In genomic region chr1:224616761-224617409, GRCh38 we compare ENCODE assay signal across 8 cellular contexts. TPM values are rescaled to one million over a fixed set of nuclear protein-coding genes. Genes with fewer than 3 reads are reported as not detected.
DNase-seq lines count a peak whose midpoint lies in the region; TF ChIP-seq lines count a peak whose summit lies in the region.

No MANE protein-coding gene starts in this region.

- H2AFZ ChIP-seq in ACC112 (ENCODE audit: low read length, unreplicated experiment) = peak overlapping the region; percentile 72
- no peak overlapping the region for H2AFZ ChIP-seq in H9 (ENCODE audit: low read length)

- peaks cover 15 to 22% of the 10 kb centered on the region in 2 experiments for H3K4me1 Mint-ChIP-seq in H9

- H3K18ac ChIP-seq in H9 (ENCODE audit: insufficient read length, low read depth, low read length) (no peak overlapping the region), mesendoderm (ENCODE audit: low read length) (peak overlapping the region; percentile 2)

- H2BK5ac ChIP-seq in H9 (ENCODE audit: insufficient read length, low read length) (no peak overlapping the region), mesendoderm (ENCODE audit: low read length) (no peak overlapping the region)

- no peaks in the 10 kb centered on the region for H3K79me2 ChIP-seq in ACC112 (ENCODE audit: control insufficient read depth, insufficient read depth, low read length, unreplicated experiment)
- H3K79me2 ChIP-seq in H9 (ENCODE audit: insufficient read depth, low read length) = no peaks in the 10 kb centered on the region
- H3K79me2 ChIP-seq in mesendoderm (ENCODE audit: control insufficient read depth, insufficient read depth, low read length) = peaks cover 21% of the 10 kb centered on the region

- DNase-seq in H9 (peak; percentile 50), astrocyte of the hippocampus (ENCODE audit: low read depth, low spot score) (peak; percentile 61), mesendoderm (peak; percentile 38), NCI-H1930 (lab: John Stamatoyannopoulos, UW) (no peak), middle frontal gyrus (ENCODE audit: extremely low spot score, low spot score) (no peak), anterior cingulate cortex (lab: John Stamatoyannopoulos, UW) (no peak), RKO (ENCODE audit: low spot score) (no peak)

- no peak for TF ChIP-seq CTCF in H9 (conservative IDR thresholded peaks at IDR 0.05)

- peak overlapping the region; percentile 53 for H3K4me2 ChIP-seq in H9 (ENCODE audit: insufficient read depth, insufficient read length, low read length)
- H3K4me2 ChIP-seq in mesendoderm (ENCODE audit: low read length) = peak overlapping the region; percentile 97

- H3K79me1 ChIP-seq in H9 (ENCODE audit: insufficient read depth, low read depth, low read length, poor library complexity, severe bottlenecking) (no peaks in the 10 kb centered on the region), mesendoderm (ENCODE audit: low read length) (peaks cover 4% of the 10 kb centered on the region)

- H3K9me3 Mint-ChIP-seq in H9 = peaks cover 8% of the 10 kb centered on the region in 2 experiments

- no peaks in the 10 kb centered on the region for H4K20me1 ChIP-seq in H9 (ENCODE audit: control insufficient read depth, insufficient read depth, insufficient read length)

- H3K4me3 ChIP-seq in ACC112 (ENCODE audit: low read depth, low read length) (peak overlapping the region; percentile 71), mesendoderm (ENCODE audit: low read length) (peak overlapping the region; percentile 66)

- H2BK12ac ChIP-seq in H9 (ENCODE audit: insufficient read length, low read depth, low read length) = no peak overlapping the region

- H4K91ac ChIP-seq in H9 (ENCODE audit: insufficient read length, low read depth, low read length) = no peak overlapping the region

- no peak overlapping the region for H2BK120ac ChIP-seq in H9 (ENCODE audit: low read depth, low read length, poor library complexity, severe bottlenecking)
- no peak overlapping the region for H2BK120ac ChIP-seq in mesendoderm (ENCODE audit: low read depth, low read length)

- H3T11ph ChIP-seq in H9 (ENCODE audit: low read length) = no peak overlapping the region

- no peaks in the 10 kb centered on the region for H3K9me3 ChIP-seq in H9 (ENCODE audit: control insufficient read depth, low read depth, low read length)

- H4K8ac ChIP-seq in H9 (replicated peaks; ENCODE audit: insufficient read length, low read depth, low read length) = no peak overlapping the region
- no peak overlapping the region for H4K8ac ChIP-seq in mesendoderm (ENCODE audit: low read depth, low read length)

- no peak overlapping the region for H2BK15ac ChIP-seq in H9 (ENCODE audit: low read depth, low read length)
- no peak overlapping the region for H2BK15ac ChIP-seq in mesendoderm (replicated peaks; ENCODE audit: low read depth)

- H3K23me2 ChIP-seq in H9 (ENCODE audit: insufficient read length, low read depth, low read length, poor library complexity, severe bottlenecking) = peaks cover 23% of the 10 kb centered on the region

- H3K27ac Mint-ChIP-seq in H9 = no peak overlapping the region

- no CpG with 5 or more reads among the region's 52 CpGs for WGBS in H9 (ENCODE audit: extremely low coverage, insufficient read length, low lambda C conversion rate)
- WGBS in mesendoderm (ENCODE audit: extremely low coverage, insufficient coverage, low lambda C conversion rate) = no CpG with 5 or more reads among the region's 52 CpGs

- H2AK5ac ChIP-seq in H9 (ENCODE audit: insufficient read length, low read length) (no peak overlapping the region), mesendoderm (ENCODE audit: low read length) (no peak overlapping the region)

- H2BK20ac ChIP-seq in H9 (ENCODE audit: low read depth, low read length, poor library complexity, severe bottlenecking) = no peak overlapping the region

- H3K56ac ChIP-seq in H9 (ENCODE audit: insufficient read length, low read depth, low read length) (no peak overlapping the region), mesendoderm (ENCODE audit: low read length) (peak overlapping the region; percentile 91)

- H3K4me3 Mint-ChIP-seq in H9 = peak overlapping the region; percentile 64 to 82

- peaks cover 51% of the 10 kb centered on the region for H3K27me3 ChIP-seq in ACC112 (ENCODE audit: insufficient read depth, low read length)
- H3K27me3 ChIP-seq in H9 (ENCODE audit: insufficient read depth, low read length) = peaks cover 41% of the 10 kb centered on the region
- H3K27me3 ChIP-seq in mesendoderm (ENCODE audit: insufficient read depth, low read length, poor library complexity) = peaks cover 14% of the 10 kb centered on the region

- H3K9ac ChIP-seq in H9 (ENCODE audit: extremely low read depth, insufficient read length, low read length) (no peak overlapping the region), mesendoderm (ENCODE audit: low read length) (peak overlapping the region; percentile 75)

- no peaks in the 10 kb centered on the region for H3K4me1 ChIP-seq in ACC112 (ENCODE audit: control insufficient read depth, insufficient read depth, low read length, unreplicated experiment)
- no peaks in the 10 kb centered on the region for H3K4me1 ChIP-seq in H9 (ENCODE audit: insufficient read depth, low read length)
- peaks cover 7% of the 10 kb centered on the region for H3K4me1 ChIP-seq in mesendoderm (ENCODE audit: control insufficient read depth, low read depth, low read length)

- H3K27me3 Mint-ChIP-seq in H9 (ENCODE audit: low read depth) = peaks cover 93% of the 10 kb centered on the region

- 0 out of 2 replicates have a peak overlapping the region, but pooled peaks have one; percentile 14 for H3K14ac ChIP-seq in H9 (ENCODE audit: insufficient read depth, low read length)

- peaks cover 6% of the 10 kb centered on the region in 3 experiments for H3K36me3 Mint-ChIP-seq in H9 (ENCODE audit: insufficient read depth in 1 of 3, low read depth in 3 of 3)

- H3K27ac ChIP-seq in ACC112 (ENCODE audit: low read depth, low read length) (no peak overlapping the region), H9 (ENCODE audit: insufficient read length, low read depth, low read length) (no peak overlapping the region), mesendoderm (ENCODE audit: low read depth, low read length) (no peak overlapping the region)

- H3K23ac ChIP-seq in H9 (ENCODE audit: insufficient read length, low read depth, low read length) (no peak overlapping the region), mesendoderm (ENCODE audit: low read length) (peak overlapping the region; percentile 72)

- H3K4ac ChIP-seq in H9 (ENCODE audit: low read depth, low read length) (no peak overlapping the region), mesendoderm (ENCODE audit: low read depth, low read length) (no peak overlapping the region)

- H4K5ac ChIP-seq in H9 (ENCODE audit: insufficient read length, low read depth, low read length) = no peak overlapping the region
- H4K5ac ChIP-seq in mesendoderm (ENCODE audit: low read length) = no peak overlapping the region

- H3K36me3 ChIP-seq in ACC112 (ENCODE audit: insufficient read depth, low read length) = no peaks in the 10 kb centered on the region
- no peaks in the 10 kb centered on the region for H3K36me3 ChIP-seq in mesendoderm (ENCODE audit: control insufficient read depth, insufficient read depth, low read length)

RNA-seq across cellular contexts. Expression of gene CNIH3, which starts 0.8 kb away (rescaled TPM):
- 4.2 and 4.4 TPM in 2 replicates for total RNA-seq in H9 (2021)
- polyA plus RNA-seq in mesendoderm (2013, experiment 1 of 2) = 7.9 TPM
- 8.2 TPM for polyA plus RNA-seq in mesendoderm (2013, experiment 2 of 2)

Comparison
In these comparisons a context has a peak if more than half of its experiments do, and no peak if none do; other contexts are left out.
1. DNase-seq: peak in H9 (single experiment), astrocyte of the hippocampus (single experiment) and mesendoderm (single experiment); none in NCI-H1930 (0 of 2), middle frontal gyrus (single experiment), anterior cingulate cortex (0 of 58) and RKO (single experiment).